Comparison of ENCODE assay signal across 22 cellular contexts in the genomic region with DNA sequence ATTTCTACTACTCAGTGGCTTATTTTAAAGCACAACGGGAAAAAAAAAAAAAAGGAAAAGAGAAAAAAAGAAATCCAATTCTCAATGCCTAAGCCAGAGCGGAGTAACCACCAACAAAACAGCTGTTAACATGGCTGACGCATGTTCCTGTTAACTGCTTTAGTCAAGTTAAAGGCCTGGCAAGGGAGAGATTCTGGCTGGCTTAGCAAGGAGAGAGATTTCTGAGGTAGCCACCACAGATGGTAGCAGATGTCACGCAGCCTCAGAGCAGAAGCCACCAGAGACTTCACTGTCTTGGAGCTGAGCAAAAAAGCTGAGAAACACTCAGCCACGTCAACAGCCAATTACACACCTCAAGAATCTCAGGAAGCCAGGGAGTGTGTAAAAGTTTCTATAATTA.
DNase-seq lines count a peak whose midpoint lies in the region; FAIRE-seq and TF ChIP-seq lines count a peak whose summit lies in the region.
"Had no signal": no experiment of that assay in that cellular context is flagged by ENCODE, and none has a peak within 500 bp of the region (broad histone marks: within the 10 kb centered on the region; RNA-seq: fewer than 3 reads in every experiment).

No MANE protein-coding gene starts in this region.

- DNase-seq in GM18507 (ENCODE audit: extremely low spot score, insufficient read length, low read depth): no peak
- DNase-seq in NCI-H1694 (lab: John Stamatoyannopoulos, UW): peak; percentile 42
- DNase-seq in endodermal cell: peak; percentile 38
- no peak for DNase-seq in activated CD4-positive, alpha-beta T cell treated with anti-CD3 and anti-CD28 coated beads, Interleukin-2, amount 50 U/mL, for 4 hours
- DNase-seq in SIG-M5 (lab: John Stamatoyannopoulos, UW): no peak
- no peak for DNase-seq in stimulated activated CD4-positive, alpha-beta T cell treated with anti-CD3 and anti-CD28 coated beads, Interleukin-4, amount 100 ng/mL, for 4 hours
- DNase-seq in immature natural killer cell: no peak
- DNase-seq: activated CD4-positive, alpha-beta T cell treated with anti-CD3 and anti-CD28 coated beads for 4 hours; activated gamma-delta T cell treated with Interleukin-2 at 50 U/mL for 16 hours; activated T-cell treated with anti-CD3 and anti-CD28 coated beads, Interleukin-2, amount 50 U/mL, for 24 hours; CD8-positive, alpha-beta memory T cell; left lung; midbrain; nephron progenitor cell; stimulated activated CD4-positive, alpha-beta T cell treated with anti-CD3 and anti-CD28 coated beads, Interleukin-1b, Interleukin-23, amount 100 ng/mL, for 48 hours; T-helper 17 cell had no signal

- 91 to 100% methylated on average over 2 to 5 of the region's 5 CpGs for WGBS in endodermal cell (ENCODE audit: insufficient coverage in 1 of 2, insufficient read length in 1 of 2), 2 experiments

- H3K27me3 ChIP-seq in endodermal cell (ENCODE audit: control insufficient read depth, insufficient read depth, low read length, poor library complexity, severe bottlenecking): no peaks in the 10 kb centered on the region
- no peaks in the 10 kb centered on the region for H3K27me3 ChIP-seq in neural cell (ENCODE audit: insufficient read depth, low read depth, low read length)
- H3K27me3 ChIP-seq: left lung had no signal

- H2AFZ ChIP-seq in neural cell (ENCODE audit: low read depth, low read length): no peak overlapping the region

- H3K9me3 ChIP-seq in endodermal cell (ENCODE audit: control insufficient read depth, low read length) (no peaks in the 10 kb centered on the region), neural cell (ENCODE audit: low read length) (no peaks in the 10 kb centered on the region)
- H3K9me3 ChIP-seq: left lung had no signal

- H4K20me1 ChIP-seq in neural cell (ENCODE audit: insufficient read depth): no peaks in the 10 kb centered on the region

- peaks cover 5% of the 10 kb centered on the region for H3K4me1 ChIP-seq in endodermal cell (ENCODE audit: control insufficient read depth, insufficient read depth, low read length)
- H3K4me1 ChIP-seq: left lung had no signal

- no peak for TF ChIP-seq RAD21 in neural cell (conservative IDR thresholded peaks at IDR 0.05)

- no peak overlapping the region for H3K4me2 ChIP-seq in neural cell (ENCODE audit: low read length)

- H3K79me2 ChIP-seq in neural cell (replicated peaks; ENCODE audit: insufficient read depth, low read length): no peaks in the 10 kb centered on the region

- H3K9me3 Mint-ChIP-seq in endodermal cell (no peaks in the 10 kb centered on the region), immature natural killer cell (no peaks in the 10 kb centered on the region)
- H3K9me3 Mint-ChIP-seq: activated T-cell treated with anti-CD3 and anti-CD28 coated beads, Interleukin-2, amount 50 U/mL, for 24 hours; CD8-positive, alpha-beta memory T cell; nephron progenitor cell; type B pancreatic cell had no signal

- H3K4me3 ChIP-seq in endodermal cell (ENCODE audit: low read length): no peak overlapping the region
- no peak overlapping the region for H3K4me3 ChIP-seq in neural cell (ENCODE audit: low read length)
- H3K4me3 ChIP-seq: left lung, skin epidermis had no signal

- TF ChIP-seq EP300 in neural cell (conservative IDR thresholded peaks at IDR 0.05; ENCODE audit: poor library complexity, severe bottlenecking): no peak

- no peaks in the 10 kb centered on the region for H3F3A ChIP-seq in neural cell (ENCODE audit: insufficient read depth, low read length, poor library complexity, severe bottlenecking)

- H3K4me3 Mint-ChIP-seq in endodermal cell: no peak overlapping the region
- no peak overlapping the region for H3K4me3 Mint-ChIP-seq in immature natural killer cell
- H3K4me3 Mint-ChIP-seq: activated T-cell treated with anti-CD3 and anti-CD28 coated beads, Interleukin-2, amount 50 U/mL, for 24 hours; CD8-positive, alpha-beta memory T cell; nephron progenitor cell; T-helper 17 cell; type B pancreatic cell had no signal

- H3K27ac ChIP-seq in endodermal cell (ENCODE audit: low read depth, low read length): no peak overlapping the region
- H3K27ac ChIP-seq in neural cell (ENCODE audit: low read length): peak overlapping the region; percentile 22
- H3K27ac ChIP-seq: left lung, skin epidermis had no signal

- no peaks in the 10 kb centered on the region for H3K9me2 ChIP-seq in neural cell (ENCODE audit: insufficient read depth, low read length)

- H3K9ac ChIP-seq in endodermal cell (ENCODE audit: extremely low read depth, low read length, poor library complexity, severe bottlenecking) (no peak overlapping the region), neural cell (ENCODE audit: low read length) (no peak overlapping the region)

- H3K36me3 Mint-ChIP-seq in endodermal cell (ENCODE audit: low read depth): no peaks in the 10 kb centered on the region
- peaks cover 3 to 16% (median 4%) of the 10 kb centered on the region in 3 donors for H3K36me3 Mint-ChIP-seq in immature natural killer cell
- H3K36me3 Mint-ChIP-seq: CD8-positive, alpha-beta memory T cell; type B pancreatic cell had no signal

- peak; percentile 24 for FAIRE-seq in GM18507 (lab: Jason Lieb, UNC)
- FAIRE-seq: G401.6, H1 had no signal

- TF ChIP-seq CTCF in endodermal cell (conservative IDR thresholded peaks at IDR 0.05) (no peak), neural cell (IDR thresholded peaks at IDR 0.05; ENCODE audit: poor library complexity, severe bottlenecking) (no peak)

- H3K27me3 Mint-ChIP-seq in endodermal cell (ENCODE audit: insufficient read depth) (peaks cover 20% of the 10 kb centered on the region), immature natural killer cell (ENCODE audit: low read depth in 3 of 3) (peaks cover 2 to 4% (median 4%) of the 10 kb centered on the region in 3 donors)

- H3K27ac Mint-ChIP-seq in endodermal cell (no peak overlapping the region), immature natural killer cell (no peak overlapping the region)
- H3K27ac Mint-ChIP-seq: activated T-cell treated with anti-CD3 and anti-CD28 coated beads, Interleukin-2, amount 50 U/mL, for 24 hours; CD8-positive, alpha-beta memory T cell; progenitor cell of endocrine pancreas; T-helper 17 cell; type B pancreatic cell had no signal

- H3K36me3 ChIP-seq in endodermal cell (ENCODE audit: control insufficient read depth, insufficient read depth, low read length) (no peaks in the 10 kb centered on the region), neural cell (ENCODE audit: insufficient read depth, low read length) (no peaks in the 10 kb centered on the region)
- H3K36me3 ChIP-seq: left lung had no signal

- peaks cover 8% of the 10 kb centered on the region for H3K4me1 Mint-ChIP-seq in endodermal cell
- no peaks in the 10 kb centered on the region for H3K4me1 Mint-ChIP-seq in immature natural killer cell

TF ChIP-seq in neural cell, 6 proteins besides CTCF, POLR2A, EP300 and RAD21:
- TF ChIP-seq, protein P1, sequence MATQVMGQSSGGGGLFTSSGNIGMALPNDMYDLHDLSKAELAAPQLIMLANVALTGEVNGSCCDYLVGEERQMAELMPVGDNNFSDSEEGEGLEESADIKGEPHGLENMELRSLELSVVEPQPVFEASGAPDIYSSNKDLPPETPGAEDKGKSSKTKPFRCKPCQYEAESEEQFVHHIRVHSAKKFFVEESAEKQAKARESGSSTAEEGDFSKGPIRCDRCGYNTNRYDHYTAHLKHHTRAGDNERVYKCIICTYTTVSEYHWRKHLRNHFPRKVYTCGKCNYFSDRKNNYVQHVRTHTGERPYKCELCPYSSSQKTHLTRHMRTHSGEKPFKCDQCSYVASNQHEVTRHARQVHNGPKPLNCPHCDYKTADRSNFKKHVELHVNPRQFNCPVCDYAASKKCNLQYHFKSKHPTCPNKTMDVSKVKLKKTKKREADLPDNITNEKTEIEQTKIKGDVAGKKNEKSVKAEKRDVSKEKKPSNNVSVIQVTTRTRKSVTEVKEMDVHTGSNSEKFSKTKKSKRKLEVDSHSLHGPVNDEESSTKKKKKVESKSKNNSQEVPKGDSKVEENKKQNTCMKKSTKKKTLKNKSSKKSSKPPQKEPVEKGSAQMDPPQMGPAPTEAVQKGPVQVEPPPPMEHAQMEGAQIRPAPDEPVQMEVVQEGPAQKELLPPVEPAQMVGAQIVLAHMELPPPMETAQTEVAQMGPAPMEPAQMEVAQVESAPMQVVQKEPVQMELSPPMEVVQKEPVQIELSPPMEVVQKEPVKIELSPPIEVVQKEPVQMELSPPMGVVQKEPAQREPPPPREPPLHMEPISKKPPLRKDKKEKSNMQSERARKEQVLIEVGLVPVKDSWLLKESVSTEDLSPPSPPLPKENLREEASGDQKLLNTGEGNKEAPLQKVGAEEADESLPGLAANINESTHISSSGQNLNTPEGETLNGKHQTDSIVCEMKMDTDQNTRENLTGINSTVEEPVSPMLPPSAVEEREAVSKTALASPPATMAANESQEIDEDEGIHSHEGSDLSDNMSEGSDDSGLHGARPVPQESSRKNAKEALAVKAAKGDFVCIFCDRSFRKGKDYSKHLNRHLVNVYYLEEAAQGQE (IDR thresholded peaks at IDR 0.05; ENCODE audit: borderline replicate concordance): no peak
- TF ChIP-seq MXI1 (conservative IDR thresholded peaks at IDR 0.05; ENCODE audit: poor library complexity, severe bottlenecking) (no peak), EZH2 (IDR thresholded peaks at IDR 0.05; ENCODE audit: borderline replicate concordance, insufficient read depth, low read length, poor library complexity, severe bottlenecking) (no peak), SMC3 (conservative IDR thresholded peaks at IDR 0.05; ENCODE audit: poor library complexity) (no peak), POLR2AphosphoS5 (IDR thresholded peaks at IDR 0.05) (no peak), TAF1 (IDR thresholded peaks at IDR 0.05; ENCODE audit: low read depth) (no peak)

Comparison
In these comparisons a context has a peak if more than half of its experiments do, and no peak if none do; other contexts are left out.
1. DNase-seq: peak in NCI-H1694 (single experiment) and endodermal cell (single experiment); none in GM18507 (single experiment), activated CD4-positive, alpha-beta T cell treated with anti-CD3 and anti-CD28 coated beads, Interleukin-2, amount 50 U/mL, for 4 hours (0 of 2), SIG-M5 (single experiment), stimulated activated CD4-positive, alpha-beta T cell treated with anti-CD3 and anti-CD28 coated beads, Interleukin-4, amount 100 ng/mL, for 4 hours (0 of 2) and immature natural killer cell (0 of 3).